ENCODE assay signal across 15 cellular contexts in the genomic region with DNA sequence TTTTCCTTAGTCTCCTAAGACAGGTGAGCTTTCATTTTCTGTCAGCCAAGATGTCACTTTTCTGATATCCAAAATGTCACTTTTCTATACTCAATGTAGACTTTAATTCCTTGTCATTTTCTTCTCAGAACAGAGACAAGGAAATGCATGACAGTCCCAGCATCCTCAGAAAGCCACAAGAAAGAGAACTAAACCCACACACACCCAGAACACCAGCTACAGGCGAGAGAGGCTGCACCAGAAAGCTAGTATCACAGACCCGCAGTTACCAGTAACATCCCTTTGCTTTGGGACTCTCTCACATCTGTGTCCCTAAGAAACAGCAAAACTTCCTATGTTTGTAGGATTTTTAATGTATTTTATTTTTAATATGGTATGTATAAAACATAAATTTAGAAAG. TPM values are rescaled to one million over a fixed set of nuclear protein-coding genes. Genes with fewer than 3 reads are reported as not detected.
A peak's percentile ranks its signal among the peaks of the same experiment; 100 is the strongest.
DNase-seq lines count a peak whose midpoint lies in the region; ATAC-seq and TF ChIP-seq lines count a peak whose summit lies in the region.
"Had no signal": no experiment of that assay in that cellular context is flagged by ENCODE, and none has a peak within 500 bp of the region (broad histone marks: within the 10 kb centered on the region; RNA-seq: fewer than 3 reads in every experiment).

No MANE protein-coding gene starts in this region.

- peaks cover 81% of the 10 kb centered on the region for H3K4me1 Mint-ChIP-seq in activated CD4-positive, alpha-beta T cell treated with anti-CD3 and anti-CD28 coated beads for 36 hours
- H3K4me1 Mint-ChIP-seq in central memory CD8-positive, alpha-beta T cell: peaks cover 54% of the 10 kb centered on the region
- peaks cover 12% of the 10 kb centered on the region for H3K4me1 Mint-ChIP-seq in endothelial cell (ENCODE audit: unreplicated experiment)

- H3K27me3 Mint-ChIP-seq in activated CD4-positive, alpha-beta T cell treated with anti-CD3 and anti-CD28 coated beads for 36 hours: no peaks in the 10 kb centered on the region
- no peaks in the 10 kb centered on the region for H3K27me3 Mint-ChIP-seq in central memory CD8-positive, alpha-beta T cell
- H3K27me3 Mint-ChIP-seq in endothelial cell (ENCODE audit: unreplicated experiment): peaks cover 2% of the 10 kb centered on the region

- H3K4me3 Mint-ChIP-seq in activated CD4-positive, alpha-beta T cell treated with anti-CD3 and anti-CD28 coated beads for 36 hours: peak overlapping the region; percentile 74
- H3K4me3 Mint-ChIP-seq in central memory CD8-positive, alpha-beta T cell: peak overlapping the region; percentile 76
- H3K4me3 Mint-ChIP-seq in endothelial cell (ENCODE audit: unreplicated experiment): no peak overlapping the region

- POLR2A ChIA-PET in activated CD4-positive, alpha-beta T cell treated with anti-CD3 and anti-CD28 coated beads for 36 hours (lab: Charles Lee): interaction anchor here (1.0 kb wide), 1 partner anchor 17 kb away, joined by 3 read pairs; a partner anchor contains a TSS

- H3K27ac Mint-ChIP-seq in activated CD4-positive, alpha-beta T cell treated with anti-CD3 and anti-CD28 coated beads for 36 hours: peak overlapping the region; percentile 83
- peak overlapping the region; percentile 95 for H3K27ac Mint-ChIP-seq in central memory CD8-positive, alpha-beta T cell (ENCODE audit: low read depth)
- H3K27ac Mint-ChIP-seq in endothelial cell (ENCODE audit: unreplicated experiment): no peak overlapping the region

- no peak for TF ChIP-seq CTCF in endothelial cell (IDR thresholded peaks at IDR 0.05; ENCODE audit: unreplicated experiment)

- peaks cover 31% of the 10 kb centered on the region for H3K36me3 Mint-ChIP-seq in activated CD4-positive, alpha-beta T cell treated with anti-CD3 and anti-CD28 coated beads for 36 hours (ENCODE audit: low read depth)
- peaks cover 34% of the 10 kb centered on the region for H3K36me3 Mint-ChIP-seq in central memory CD8-positive, alpha-beta T cell (ENCODE audit: insufficient read depth)
- H3K36me3 Mint-ChIP-seq in endothelial cell (ENCODE audit: low read depth, unreplicated experiment): peaks cover 15% of the 10 kb centered on the region

- peak; percentile 57 for DNase-seq in activated CD4-positive, alpha-beta T cell treated with anti-CD3 and anti-CD28 coated beads for 36 hours
- no peak for DNase-seq in activated CD4-positive, alpha-beta T cell treated with anti-CD3 and anti-CD28 coated beads for 1 hour
- peak; percentile 36 to 42 for DNase-seq in activated CD4-positive, alpha-beta T cell treated with anti-CD3 and anti-CD28 coated beads, Interleukin-2, amount 50 U/mL, for 4 hours
- peak in 1 of 2 donors; percentile 44 for DNase-seq in central memory CD8-positive, alpha-beta T cell (ENCODE audit: low spot score in 2 of 2)
- DNase-seq in stimulated activated naive CD8-positive, alpha-beta T cell treated with anti-CD3 and anti-CD28 coated beads, Interleukin-15, Interleukin-2, amounts not matched to agents 100 U/mL and 50 U/mL, for 24 hours: no peak
- DNase-seq in endothelial cell (ENCODE audit: low spot score) (no peak), occipital lobe (lab: John Stamatoyannopoulos, UW) (no peak)
- DNase-seq: 8988T, amygdala, DMS79, dorsolateral prefrontal cortex, NCI-H187 treated with DMSO at 0.1 percent for 48 hours, NCI-H82 had no signal

- CTCF ChIA-PET in activated CD4-positive, alpha-beta T cell treated with anti-CD3 and anti-CD28 coated beads for 36 hours (lab: Charles Lee): interaction anchor here (0.7 to 8.3 kb wide), 7 partner anchors 9 to 129 kb away, joined by 3 to 113 read pairs (median 3); no protein-coding TSS in a partner anchor

- ATAC-seq in activated CD4-positive, alpha-beta T cell treated with anti-CD3 and anti-CD28 coated beads for 36 hours: peak; percentile 60
- ATAC-seq in central memory CD8-positive, alpha-beta T cell (replicated peaks; ENCODE audit: extremely low read depth, poor library complexity, severe bottlenecking): peak; percentile 80
- ATAC-seq in stimulated activated naive CD8-positive, alpha-beta T cell treated with anti-CD3 and anti-CD28 coated beads, Interleukin-15, Interleukin-2, amounts not matched to agents 100 U/mL and 50 U/mL, for 24 hours: peak; percentile 81
- no peak for ATAC-seq in HG03469 (IDR thresholded peaks at IDR 0.05; ENCODE audit: unreplicated experiment)

- no peaks in the 10 kb centered on the region for H3K9me3 Mint-ChIP-seq in activated CD4-positive, alpha-beta T cell treated with anti-CD3 and anti-CD28 coated beads for 36 hours (ENCODE audit: low read depth)
- no peaks in the 10 kb centered on the region for H3K9me3 Mint-ChIP-seq in central memory CD8-positive, alpha-beta T cell
- H3K9me3 Mint-ChIP-seq in endothelial cell (ENCODE audit: unreplicated experiment): no peaks in the 10 kb centered on the region

- intact Hi-C loops in activated CD4-positive, alpha-beta T cell treated with anti-CD3 and anti-CD28 coated beads for 36 hours (cut with DNase I, micrococcal nuclease): loop anchor here (1.0 to 2.0 kb wide), 3 partner anchors 13 to 50 kb away; no protein-coding TSS in a partner anchor

RNA-seq across cellular contexts. Expression of a gene that starts 17.1 kb away (rescaled TPM):
- 10 to 100 TPM; 13.9 to 20.7 TPM for total RNA-seq in activated CD4-positive, alpha-beta T cell treated with anti-CD3 and anti-CD28 coated beads for 36 hours
- total RNA-seq in endothelial cell (ENCODE audit: unreplicated experiment) (6.8 TPM), occipital lobe (14.7 TPM)

RNA-seq across cellular contexts. Expression of a gene that starts 32.7 kb away (rescaled TPM):
- 1 to 10 TPM; 1.5 to 2.9 TPM for total RNA-seq in activated CD4-positive, alpha-beta T cell treated with anti-CD3 and anti-CD28 coated beads for 36 hours
- total RNA-seq in endothelial cell (ENCODE audit: unreplicated experiment) (0.44 TPM), occipital lobe (3.9 TPM)
- total RNA-seq: ureter had no signal

RNA-seq across cellular contexts. Expression of a gene that starts 52.2 kb away (rescaled TPM):
- total RNA-seq in activated CD4-positive, alpha-beta T cell treated with anti-CD3 and anti-CD28 coated beads for 36 hours: under 1 TPM; 0.07 TPM
- not detected for total RNA-seq in endothelial cell (ENCODE audit: unreplicated experiment)
- not detected for total RNA-seq in occipital lobe
- total RNA-seq: dorsolateral prefrontal cortex had no signal

Comparison
In these comparisons a context has a peak if more than half of its experiments do, and no peak if none do; other contexts are left out.
1. DNase-seq: peak in activated CD4-positive, alpha-beta T cell treated with anti-CD3 and anti-CD28 coated beads for 36 hours (single experiment) and activated CD4-positive, alpha-beta T cell treated with anti-CD3 and anti-CD28 coated beads, Interleukin-2, amount 50 U/mL, for 4 hours (2 of 2); none in activated CD4-positive, alpha-beta T cell treated with anti-CD3 and anti-CD28 coated beads for 1 hour (single experiment), stimulated activated naive CD8-positive, alpha-beta T cell treated with anti-CD3 and anti-CD28 coated beads, Interleukin-15, Interleukin-2, amounts not matched to agents 100 U/mL and 50 U/mL, for 24 hours (single experiment), endothelial cell (single experiment) and occipital lobe (single experiment).